1 cellular context compared by ENCODE assay signal in genomic region chr4:43325220-43325967, GRCh38.
TF ChIP-seq lines count a peak whose summit lies in the region.

No MANE protein-coding gene starts in this region.

TF ChIP-seq in GM12878, 131 proteins besides CTCF, POLR2A, EP300 and RAD21 (continued from another document):
- TF ChIP-seq RELB (IDR thresholded peaks at IDR 0.05; ENCODE audit: low read depth) (peak; percentile 54; the same call in 1 of the 2 replicates), HSF1 (IDR thresholded peaks at IDR 0.05; ENCODE audit: low read depth, low read length) (no peak), SREBF1 (IDR thresholded peaks at IDR 0.05; ENCODE audit: low read length) (no peak), IKZF2 (IDR thresholded peaks at IDR 0.05) (peak; percentile 44 to 55; a peak in 2 of 4 replicates)
